Comparison of ENCODE assay signal across 32 cellular contexts in genomic region chr20:53989401-53989800, GRCh38.
"Had no signal": no experiment of that assay in that cellular context is flagged by ENCODE, and none has a peak within 500 bp of the region (broad histone marks: within the 10 kb centered on the region; RNA-seq: fewer than 3 reads in every experiment).

No MANE protein-coding gene starts in this region.

- ATAC-seq: activated CD8-positive, alpha-beta T cell treated with anti-CD3 and anti-CD28 coated beads for 36 hours; activated naive CD4-positive, alpha-beta T cell treated with anti-CD3 and anti-CD28 coated beads, Interleukin-2, amount 50 U/mL, for 72 hours; activated T-cell treated with anti-CD3 and anti-CD28 coated beads, Interleukin-2, amount 50 U/mL, for 4 hours; activated T-cell treated with anti-CD3 and anti-CD28 coated beads, Interleukin-2, amount 50 U/mL, for 72 hours; activated T-helper 17 cell treated with anti-CD3 and anti-CD28 coated beads, Interleukin-2, amount 50 U/mL, for 72 hours had no signal

- DNase-seq: activated B cell treated with CpG ODN at 0.5 μM for 24 hours; activated CD4-positive, alpha-beta memory T cell treated with anti-CD3 and anti-CD28 coated beads for 36 hours; activated CD4-positive, alpha-beta T cell treated with anti-CD3 and anti-CD28 coated beads for 4 hours; activated CD4-positive, alpha-beta T cell treated with anti-CD3 and anti-CD28 coated beads, Interleukin-2, amount 10 ng/mL, durations not matched to agents 24 days and 14 days; activated CD4-positive, alpha-beta T cell treated with anti-CD3 and anti-CD28 coated beads, Interleukin-2, amount 50 U/mL, for 1 hour; activated CD4-positive, alpha-beta T cell treated with anti-CD3 and anti-CD28 coated beads, Interleukin-2, amount 50 U/mL, for 4 hours; activated CD4-positive, CD25-positive, alpha-beta regulatory T cell treated with anti-CD3 and anti-CD28 coated beads, Interleukin-2, amount 50 U/mL, for 72 hours; activated CD8-positive, alpha-beta memory T cell treated with anti-CD3 and anti-CD28 coated beads, Interleukin-2, amount 50 U/mL, for 4 hours; activated CD8-positive, alpha-beta T cell treated with anti-CD3 and anti-CD28 coated beads for 36 hours; activated effector memory CD4-positive, alpha-beta T cell treated with anti-CD3 and anti-CD28 coated beads, Interleukin-2, amount 50 U/mL, for 16 hours; activated gamma-delta T cell treated with Interleukin-2 at 50 U/mL for 16 hours; activated naive CD4-positive, alpha-beta T cell; activated naive CD4-positive, alpha-beta T cell treated with anti-CD3 and anti-CD28 coated beads for 36 hours; activated naive CD4-positive, alpha-beta T cell treated with anti-CD3 and anti-CD28 coated beads, Interleukin-2, amount 50 U/mL, for 16 hours; activated naive CD8-positive, alpha-beta T cell treated with anti-CD3 and anti-CD28 coated beads for 36 hours; activated T-cell treated with anti-CD3 and anti-CD28 coated beads for 4 hours; activated T-cell treated with anti-CD3 and anti-CD28 coated beads, Interleukin-2, amount 50 U/mL, for 1 hour; activated T-cell treated with anti-CD3 and anti-CD28 coated beads, Interleukin-2, amount 50 U/mL, for 4 hours; activated T-cell treated with anti-CD3 and anti-CD28 coated beads, Interleukin-2, amount 50 U/mL, for 72 hours; adrenal gland; amniotic stem cell; aorta; cerebellar nuclear complex; T-helper 2 cell; T-helper 9 cell had no signal

- H3K36me3 ChIP-seq: adrenal gland, cardiac muscle cell had no signal

- H3K27me3 ChIP-seq: adrenal gland, cardiac muscle cell had no signal

- FAIRE-seq: astrocyte, bronchial epithelial cell, TTC549 had no signal

- H3K27ac ChIP-seq: adrenal gland, cardiac muscle cell, VCaP had no signal

- H3K4me1 ChIP-seq: adrenal gland had no signal

- H3K9me3 ChIP-seq: adrenal gland had no signal

- H3K4me3 ChIP-seq: adrenal gland, cardiac muscle cell had no signal
